Comparison of ENCODE assay signal across 14 cellular contexts in genomic region chr21:34078915-34079314, GRCh38. TPM values are rescaled to one million over a fixed set of nuclear protein-coding genes. Genes with fewer than 3 reads are reported as not detected.
DNase-seq lines count a peak whose midpoint lies in the region; ATAC-seq, FAIRE-seq and TF ChIP-seq lines count a peak whose summit lies in the region.
"Had no signal": no experiment of that assay in that cellular context is flagged by ENCODE, and none has a peak within 500 bp of the region (broad histone marks: within the 10 kb centered on the region; RNA-seq: fewer than 3 reads in every experiment).

No MANE protein-coding gene starts in this region.

- H3K4me3 ChIP-seq in CD4-positive, CD25-positive, alpha-beta regulatory T cell (ENCODE audit: low read depth, low read length), result peak overlapping the region; percentile 63
- H3K4me3 ChIP-seq in pancreas, result no peak overlapping the region
- H3K4me3 ChIP-seq: smooth muscle cell had no signal

- H3K36me3 Mint-ChIP-seq in CD4-positive, CD25-positive, alpha-beta regulatory T cell, result peaks cover 15% of the 10 kb centered on the region
- H3K36me3 Mint-ChIP-seq in IgD-negative memory B cell, result peaks cover 10% of the 10 kb centered on the region
- H3K36me3 Mint-ChIP-seq in activated T-helper 1 cell treated with anti-CD3 and anti-CD28 coated beads, Interleukin-12 subunit alpha, Interleukin-12 subunit beta, Interleukin-2, Interleukin-4 antibody, amounts not matched to agents 30 ng/mL and 10 ng/mL and 1 ng/mL, durations not matched to agents 14 hours and 24 hours and 36 hours (ENCODE audit: low read depth), result peaks cover 85% of the 10 kb centered on the region

- WGBS in pancreas, 2 donors, result 46 to 47% methylated on average over 2 of the region's 2 CpGs

- no peaks in the 10 kb centered on the region for H3K9me3 Mint-ChIP-seq in CD4-positive, CD25-positive, alpha-beta regulatory T cell
- H3K9me3 Mint-ChIP-seq in IgD-negative memory B cell, result no peaks in the 10 kb centered on the region
- H3K9me3 Mint-ChIP-seq in activated T-helper 1 cell treated with anti-CD3 and anti-CD28 coated beads, Interleukin-12 subunit alpha, Interleukin-12 subunit beta, Interleukin-2, Interleukin-4 antibody, amounts not matched to agents 30 ng/mL and 10 ng/mL and 1 ng/mL, durations not matched to agents 14 hours and 24 hours and 36 hours, result no peaks in the 10 kb centered on the region

- peaks cover 78 to 96% (median 88%) of the 10 kb centered on the region in 4 donors for H3K4me1 Mint-ChIP-seq in CD4-positive, CD25-positive, alpha-beta regulatory T cell
- H3K4me1 Mint-ChIP-seq in IgD-negative memory B cell, result peaks cover 76 to 86% (median 78%) of the 10 kb centered on the region in 3 donors
- H3K4me1 Mint-ChIP-seq in activated T-helper 1 cell treated with anti-CD3 and anti-CD28 coated beads, Interleukin-12 subunit alpha, Interleukin-12 subunit beta, Interleukin-2, Interleukin-4 antibody, amounts not matched to agents 30 ng/mL and 10 ng/mL and 1 ng/mL, durations not matched to agents 14 hours and 24 hours and 36 hours (ENCODE audit: low read depth), result peaks cover 96% of the 10 kb centered on the region

- peak overlapping the region in 3 of 4 donors; percentile 59 to 75 (median 64) for H3K4me3 Mint-ChIP-seq in CD4-positive, CD25-positive, alpha-beta regulatory T cell
- peak overlapping the region in 3 of 4 donors; percentile 10 to 88 (median 25) for H3K4me3 Mint-ChIP-seq in IgD-negative memory B cell
- peak overlapping the region; percentile 61 for H3K4me3 Mint-ChIP-seq in activated T-helper 1 cell treated with anti-CD3 and anti-CD28 coated beads, Interleukin-12 subunit alpha, Interleukin-12 subunit beta, Interleukin-2, Interleukin-4 antibody, amounts not matched to agents 30 ng/mL and 10 ng/mL and 1 ng/mL, durations not matched to agents 14 hours and 24 hours and 36 hours

- peaks cover 6% of the 10 kb centered on the region for H3K27me3 Mint-ChIP-seq in CD4-positive, CD25-positive, alpha-beta regulatory T cell
- H3K27me3 Mint-ChIP-seq in IgD-negative memory B cell, result no peaks in the 10 kb centered on the region
- no peaks in the 10 kb centered on the region for H3K27me3 Mint-ChIP-seq in activated T-helper 1 cell treated with anti-CD3 and anti-CD28 coated beads, Interleukin-12 subunit alpha, Interleukin-12 subunit beta, Interleukin-2, Interleukin-4 antibody, amounts not matched to agents 30 ng/mL and 10 ng/mL and 1 ng/mL, durations not matched to agents 14 hours and 24 hours and 36 hours (ENCODE audit: insufficient read depth)

- FAIRE-seq in pancreas (lab: Jason Lieb, UNC), result no peak
- FAIRE-seq: astrocyte had no signal

- peaks cover 73% of the 10 kb centered on the region for H3K4me1 ChIP-seq in CD4-positive, CD25-positive, alpha-beta regulatory T cell (ENCODE audit: control insufficient read depth, insufficient read depth, low read length, poor library complexity, severe bottlenecking)
- H3K4me1 ChIP-seq in pancreas, result peaks cover 15 to 44% (median 21%) of the 10 kb centered on the region in 3 donors

- DNase-seq in CD4-positive, CD25-positive, alpha-beta regulatory T cell, result peak in 2 of 3 donors; percentile 24 to 66
- DNase-seq in activated T-helper 1 cell treated with anti-CD3 and anti-CD28 coated beads, Interleukin-12 subunit alpha, Interleukin-12 subunit beta, Interleukin-2, Interleukin-4 antibody, amounts not matched to agents 30 ng/mL and 10 ng/mL and 1 ng/mL, durations not matched to agents 14 hours and 24 hours and 36 hours (ENCODE audit: low spot score), result no peak
- DNase-seq in kidney tubule cell (ENCODE audit: low spot score) (peak; percentile 34), pancreas (no peak), anterior cingulate cortex (lab: John Stamatoyannopoulos, UW) (no peak)
- DNase-seq: C1 segment of cervical spinal cord, left cardiac atrium, NCI-H2029 had no signal

- no peak for TF ChIP-seq CTCF in pancreas (IDR thresholded peaks at IDR 0.05)

- H3K36me3 ChIP-seq in CD4-positive, CD25-positive, alpha-beta regulatory T cell (ENCODE audit: control insufficient read depth, insufficient read depth, low read length), result peaks cover 3% of the 10 kb centered on the region
- no peaks in the 10 kb centered on the region for H3K36me3 ChIP-seq in pancreas

- no peaks in the 10 kb centered on the region for H3K9me3 ChIP-seq in CD4-positive, CD25-positive, alpha-beta regulatory T cell (ENCODE audit: control insufficient read depth in 2 of 2, low read length in 2 of 2)
- no peaks in the 10 kb centered on the region for H3K9me3 ChIP-seq in pancreas

- no peak overlapping the region for H3K27ac ChIP-seq in CD4-positive, CD25-positive, alpha-beta regulatory T cell (ENCODE audit: insufficient read depth, low read length, poor library complexity, severe bottlenecking)
- no peak overlapping the region for H3K27ac ChIP-seq in pancreas
- H3K27ac ChIP-seq: KMS-11 had no signal

- intact Hi-C loops in activated T-helper 1 cell treated with anti-CD3 and anti-CD28 coated beads, Interleukin-12 subunit alpha, Interleukin-12 subunit beta, Interleukin-2, Interleukin-4 antibody, amounts not matched to agents 30 ng/mL and 10 ng/mL and 1 ng/mL, durations not matched to agents 14 hours and 24 hours and 36 hours (cut with micrococcal nuclease), result loop anchor here (1.0 to 10.0 kb wide), 6 partner anchors 8 to 536 kb away; partner anchors contain the start of genes CRYZL1, ITSN1 and RCAN1
- intact Hi-C loops in pancreas (cut with DNase I), result no loop called here

- peak overlapping the region in 2 of 3 donors; percentile 21 to 27 for H3K27ac Mint-ChIP-seq in CD4-positive, CD25-positive, alpha-beta regulatory T cell
- H3K27ac Mint-ChIP-seq in IgD-negative memory B cell, result peak overlapping the region in 1 of 3 donors; percentile 52
- H3K27ac Mint-ChIP-seq in activated T-helper 1 cell treated with anti-CD3 and anti-CD28 coated beads, Interleukin-12 subunit alpha, Interleukin-12 subunit beta, Interleukin-2, Interleukin-4 antibody, amounts not matched to agents 30 ng/mL and 10 ng/mL and 1 ng/mL, durations not matched to agents 14 hours and 24 hours and 36 hours, result peak overlapping the region; percentile 70

- no peak for ATAC-seq in CD4-positive, CD25-positive, alpha-beta regulatory T cell (ENCODE audit: low read depth in 2 of 2)
- no peak for ATAC-seq in GM19467 (IDR thresholded peaks at IDR 0.05; ENCODE audit: unreplicated experiment)
- ATAC-seq in GM18498 (IDR thresholded peaks at IDR 0.05; ENCODE audit: unreplicated experiment), result no peak
- no peak for ATAC-seq in pancreas
- ATAC-seq: left cardiac atrium had no signal

- H3K27me3 ChIP-seq in CD4-positive, CD25-positive, alpha-beta regulatory T cell (ENCODE audit: control insufficient read depth, insufficient read depth, low read length), result no peaks in the 10 kb centered on the region
- H3K27me3 ChIP-seq in pancreas, result no peaks in the 10 kb centered on the region

RNA-seq across cellular contexts. Expression of gene MRPS6, which starts 5.5 kb away (rescaled TPM):
- 34.9 TPM for total RNA-seq in CD4-positive, CD25-positive, alpha-beta regulatory T cell
- 100 to 1,000 TPM; 160 to 203 (median 187) TPM for polyA plus RNA-seq in CD4-positive, CD25-positive, alpha-beta regulatory T cell
- polyA plus RNA-seq in IgD-negative memory B cell, result 162 TPM
- 137 and 139 TPM in 2 replicates for total RNA-seq in activated T-helper 1 cell treated with anti-CD3 and anti-CD28 coated beads, Interleukin-12 subunit alpha, Interleukin-12 subunit beta, Interleukin-2, Interleukin-4 antibody, amounts not matched to agents 30 ng/mL and 10 ng/mL and 1 ng/mL, durations not matched to agents 14 hours and 24 hours and 36 hours
- 10 to 100 TPM in 5 of 6 donors, 1 to 10 TPM in 1; 9.9 to 14.5 (median 12.3) TPM for total RNA-seq in pancreas
- polyA plus RNA-seq in pancreas, result 10 to 100 TPM; 16.9 to 18.5 TPM

RNA-seq across cellular contexts. Expression of gene SLC5A3, which starts 5.5 kb away (rescaled TPM):
- total RNA-seq in CD4-positive, CD25-positive, alpha-beta regulatory T cell, result 13.7 TPM
- polyA plus RNA-seq in CD4-positive, CD25-positive, alpha-beta regulatory T cell, result 1 to 10 TPM; 1.0 to 2.4 (median 1.9) TPM
- polyA plus RNA-seq in IgD-negative memory B cell (0.93 TPM), pancreas (1 to 10 TPM in 1 of 2 donors, under 1 TPM in 1; 0.49 to 1.0 TPM)
- 45.4 and 48.0 TPM in 2 replicates for total RNA-seq in activated T-helper 1 cell treated with anti-CD3 and anti-CD28 coated beads, Interleukin-12 subunit alpha, Interleukin-12 subunit beta, Interleukin-2, Interleukin-4 antibody, amounts not matched to agents 30 ng/mL and 10 ng/mL and 1 ng/mL, durations not matched to agents 14 hours and 24 hours and 36 hours
- 1 to 10 TPM; 2.2 to 5.9 (median 3.0) TPM for total RNA-seq in pancreas

Comparison
In these comparisons a context has a peak if more than half of its experiments do, and no peak if none do; other contexts are left out.
1. DNase-seq: peak in CD4-positive, CD25-positive, alpha-beta regulatory T cell (2 of 3) and kidney tubule cell (single experiment); none in activated T-helper 1 cell treated with anti-CD3 and anti-CD28 coated beads, Interleukin-12 subunit alpha, Interleukin-12 subunit beta, Interleukin-2, Interleukin-4 antibody, amounts not matched to agents 30 ng/mL and 10 ng/mL and 1 ng/mL, durations not matched to agents 14 hours and 24 hours and 36 hours (single experiment), pancreas (0 of 6) and anterior cingulate cortex (0 of 58).
2. Peak in every context shown above with its lines, with median percentiles within 50 percentile points of each other: H3K4me3 Mint-ChIP-seq.